Comparison of ENCODE assay signal across 1 cellular context in genomic region chr22:44714703-44715350, GRCh38.
TF ChIP-seq lines count a peak whose summit lies in the region.

No MANE protein-coding gene starts in this region.

TF ChIP-seq in HepG2, 621 proteins besides CTCF, POLR2A, EP300 and RAD21:
- TF ChIP-seq DBP (CRISPR knock-in tag; IDR thresholded peaks at IDR 0.05; ENCODE audit: not compliant biosample characterization) (no peak), TMF1 (CRISPR knock-in tag; IDR thresholded peaks at IDR 0.05; ENCODE audit: low read depth) (no peak), RFXAP (CRISPR knock-in tag; IDR thresholded peaks at IDR 0.05; ENCODE audit: borderline replicate concordance) (no peak), ZBTB2 (CRISPR knock-in tag; IDR thresholded peaks at IDR 0.05; ENCODE audit: low read depth) (no peak), TBL1XR1 (IDR thresholded peaks at IDR 0.05; ENCODE audit: borderline replicate concordance, low read length, partially characterized antibody) (no peak), ZNF510 (CRISPR knock-in tag; IDR thresholded peaks at IDR 0.05; ENCODE audit: low read depth) (no peak), MTA1 (CRISPR knock-in tag; IDR thresholded peaks at IDR 0.05; ENCODE audit: borderline replicate concordance) (no peak), ZBTB38 (CRISPR knock-in tag; IDR thresholded peaks at IDR 0.05) (peak; percentile 65; the same call in 1 of the 2 replicates), ZNF652 (CRISPR knock-in tag; IDR thresholded peaks at IDR 0.05; ENCODE audit: borderline replicate concordance, low read depth) (no peak), ZFP36 (IDR thresholded peaks at IDR 0.05; ENCODE audit: borderline replicate concordance, low read depth, low read length, partially characterized antibody) (no peak), MYC (CRISPR knock-in tag; IDR thresholded peaks at IDR 0.05; ENCODE audit: borderline replicate concordance) (0 out of 2 replicates have a peak, but pooled peaks have one; percentile 16), TSC22D2 (CRISPR knock-in tag; IDR thresholded peaks at IDR 0.05; ENCODE audit: borderline replicate concordance) (no peak), ETV6 (CRISPR knock-in tag; conservative IDR thresholded peaks at IDR 0.05) (no peak), ZNF382 (CRISPR knock-in tag; IDR thresholded peaks at IDR 0.05; ENCODE audit: borderline replicate concordance) (no peak), HMGXB4 (CRISPR knock-in tag; IDR thresholded peaks at IDR 0.05; ENCODE audit: borderline replicate concordance in 1 of 2, low read depth in 1 of 2) (no peak), CENPBD1 (CRISPR knock-in tag; IDR thresholded peaks at IDR 0.05; ENCODE audit: borderline replicate concordance, low read depth) (no peak), ZNF710 (CRISPR knock-in tag; IDR thresholded peaks at IDR 0.05; ENCODE audit: borderline replicate concordance) (no peak), FOXA1 (IDR thresholded peaks at IDR 0.05) (no peak), FOXA1 (CRISPR knock-in tag; IDR thresholded peaks at IDR 0.05) (0 out of 2 replicates have a peak, but pooled peaks have one; percentile 7), BRD4 (CRISPR knock-in tag; IDR thresholded peaks at IDR 0.05) (no peak), KDM2A (CRISPR knock-in tag; IDR thresholded peaks at IDR 0.05; ENCODE audit: borderline replicate concordance, low read depth) (no peak), REL (CRISPR knock-in tag; conservative IDR thresholded peaks at IDR 0.05) (no peak), MEF2D (CRISPR knock-in tag; IDR thresholded peaks at IDR 0.05) (no peak), PHF5A (CRISPR knock-in tag; IDR thresholded peaks at IDR 0.05; ENCODE audit: low read depth, unreplicated experiment) (no peak), SETDB1 (CRISPR knock-in tag; IDR thresholded peaks at IDR 0.05; ENCODE audit: borderline replicate concordance) (no peak), SNRNP70 (IDR thresholded peaks at IDR 0.05; ENCODE audit: low read depth, low read length) (no peak), ZFY (CRISPR knock-in tag; IDR thresholded peaks at IDR 0.05) (no peak), IRF2 (CRISPR knock-in tag; IDR thresholded peaks at IDR 0.05) (no peak), ZNF768 (CRISPR knock-in tag; IDR thresholded peaks at IDR 0.05) (peak; percentile 92), ZKSCAN5 (CRISPR knock-in tag; IDR thresholded peaks at IDR 0.05) (no peak), ZNF121 (CRISPR knock-in tag; IDR thresholded peaks at IDR 0.05) (no peak), GTF3A (CRISPR knock-in tag; conservative IDR thresholded peaks at IDR 0.05) (no peak), SIX4 (CRISPR knock-in tag; IDR thresholded peaks at IDR 0.05) (no peak), RBM22 (optimal IDR thresholded peaks at IDR 0.05; ENCODE audit: low read length) (peak; percentile 24), ARID5B (CRISPR knock-in tag; IDR thresholded peaks at IDR 0.05) (no peak), ZZZ3 (CRISPR knock-in tag; IDR thresholded peaks at IDR 0.05; ENCODE audit: borderline replicate concordance) (no peak), SMAD1 (CRISPR knock-in tag; IDR thresholded peaks at IDR 0.05; ENCODE audit: borderline replicate concordance, low read depth) (no peak), ZNF383 (CRISPR knock-in tag; IDR thresholded peaks at IDR 0.05; ENCODE audit: borderline replicate concordance) (no peak), ZFX (CRISPR knock-in tag; IDR thresholded peaks at IDR 0.05; ENCODE audit: low read depth) (peak; percentile 42; the same call in 1 of the 2 replicates)
- TF ChIP-seq, protein P1, sequence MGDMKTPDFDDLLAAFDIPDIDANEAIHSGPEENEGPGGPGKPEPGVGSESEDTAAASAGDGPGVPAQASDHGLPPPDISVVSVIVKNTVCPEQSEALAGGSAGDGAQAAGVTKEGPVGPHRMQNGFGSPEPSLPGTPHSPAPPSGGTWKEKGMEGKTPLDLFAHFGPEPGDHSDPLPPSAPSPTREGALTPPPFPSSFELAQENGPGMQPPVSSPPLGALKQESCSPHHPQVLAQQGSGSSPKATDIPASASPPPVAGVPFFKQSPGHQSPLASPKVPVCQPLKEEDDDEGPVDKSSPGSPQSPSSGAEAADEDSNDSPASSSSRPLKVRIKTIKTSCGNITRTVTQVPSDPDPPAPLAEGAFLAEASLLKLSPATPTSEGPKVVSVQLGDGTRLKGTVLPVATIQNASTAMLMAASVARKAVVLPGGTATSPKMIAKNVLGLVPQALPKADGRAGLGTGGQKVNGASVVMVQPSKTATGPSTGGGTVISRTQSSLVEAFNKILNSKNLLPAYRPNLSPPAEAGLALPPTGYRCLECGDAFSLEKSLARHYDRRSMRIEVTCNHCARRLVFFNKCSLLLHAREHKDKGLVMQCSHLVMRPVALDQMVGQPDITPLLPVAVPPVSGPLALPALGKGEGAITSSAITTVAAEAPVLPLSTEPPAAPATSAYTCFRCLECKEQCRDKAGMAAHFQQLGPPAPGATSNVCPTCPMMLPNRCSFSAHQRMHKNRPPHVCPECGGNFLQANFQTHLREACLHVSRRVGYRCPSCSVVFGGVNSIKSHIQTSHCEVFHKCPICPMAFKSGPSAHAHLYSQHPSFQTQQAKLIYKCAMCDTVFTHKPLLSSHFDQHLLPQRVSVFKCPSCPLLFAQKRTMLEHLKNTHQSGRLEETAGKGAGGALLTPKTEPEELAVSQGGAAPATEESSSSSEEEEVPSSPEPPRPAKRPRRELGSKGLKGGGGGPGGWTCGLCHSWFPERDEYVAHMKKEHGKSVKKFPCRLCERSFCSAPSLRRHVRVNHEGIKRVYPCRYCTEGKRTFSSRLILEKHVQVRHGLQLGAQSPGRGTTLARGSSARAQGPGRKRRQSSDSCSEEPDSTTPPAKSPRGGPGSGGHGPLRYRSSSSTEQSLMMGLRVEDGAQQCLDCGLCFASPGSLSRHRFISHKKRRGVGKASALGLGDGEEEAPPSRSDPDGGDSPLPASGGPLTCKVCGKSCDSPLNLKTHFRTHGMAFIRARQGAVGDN (CRISPR knock-in tag; IDR thresholded peaks at IDR 0.05) = peak; percentile 71
- TF ChIP-seq, protein P2, sequence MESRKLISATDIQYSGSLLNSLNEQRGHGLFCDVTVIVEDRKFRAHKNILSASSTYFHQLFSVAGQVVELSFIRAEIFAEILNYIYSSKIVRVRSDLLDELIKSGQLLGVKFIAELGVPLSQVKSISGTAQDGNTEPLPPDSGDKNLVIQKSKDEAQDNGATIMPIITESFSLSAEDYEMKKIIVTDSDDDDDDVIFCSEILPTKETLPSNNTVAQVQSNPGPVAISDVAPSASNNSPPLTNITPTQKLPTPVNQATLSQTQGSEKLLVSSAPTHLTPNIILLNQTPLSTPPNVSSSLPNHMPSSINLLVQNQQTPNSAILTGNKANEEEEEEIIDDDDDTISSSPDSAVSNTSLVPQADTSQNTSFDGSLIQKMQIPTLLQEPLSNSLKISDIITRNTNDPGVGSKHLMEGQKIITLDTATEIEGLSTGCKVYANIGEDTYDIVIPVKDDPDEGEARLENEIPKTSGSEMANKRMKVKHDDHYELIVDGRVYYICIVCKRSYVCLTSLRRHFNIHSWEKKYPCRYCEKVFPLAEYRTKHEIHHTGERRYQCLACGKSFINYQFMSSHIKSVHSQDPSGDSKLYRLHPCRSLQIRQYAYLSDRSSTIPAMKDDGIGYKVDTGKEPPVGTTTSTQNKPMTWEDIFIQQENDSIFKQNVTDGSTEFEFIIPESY (CRISPR knock-in tag; IDR thresholded peaks at IDR 0.05) = peak; percentile 69; the same call in 1 of the 2 replicates
